Comparison of ENCODE assay signal across 18 cellular contexts in genomic region chr2:64634338-64635267, GRCh38. TPM values are rescaled to one million over a fixed set of nuclear protein-coding genes. Genes with fewer than 3 reads are reported as not detected.
A peak's percentile ranks its signal among the peaks of the same experiment; 100 is the strongest.
DNase-seq lines count a peak whose midpoint lies in the region; ATAC-seq and TF ChIP-seq lines count a peak whose summit lies in the region.
"Had no signal": no experiment of that assay in that cellular context is flagged by ENCODE, and none has a peak within 500 bp of the region (broad histone marks: within the 10 kb centered on the region; RNA-seq: fewer than 3 reads in every experiment).

No MANE protein-coding gene starts in this region.

- H3K4me1 ChIP-seq in breast epithelium: no peaks in the 10 kb centered on the region
- H3K4me1 ChIP-seq in upper lobe of right lung: peaks cover 17% of the 10 kb centered on the region

- peak; percentile 38 for ATAC-seq in upper lobe of right lung
- ATAC-seq: activated T-cell treated with anti-CD3 and anti-CD28 coated beads, Interleukin-2, amount 50 U/mL, for 4 hours; foreskin keratinocyte had no signal

- no peak for DNase-seq in MCF 10A (ENCODE audit: unreplicated experiment)
- DNase-seq in breast epithelium (ENCODE audit: low spot score in 2 of 2): no peak
- DNase-seq in SKM-1 treated with dmso at 0.1 percent for 144 hours (lab: John Stamatoyannopoulos, UW; ENCODE audit: unreplicated experiment): peak; percentile 76
- DNase-seq in foreskin fibroblast: peak; percentile 85 to 94
- no peak for DNase-seq in upper lobe of right lung
- DNase-seq in DMS79 treated with DMSO at 0.1 percent for 48 hours (lab: John Stamatoyannopoulos, UW): no peak
- DNase-seq in KG1 (lab: John Stamatoyannopoulos, UW): no peak
- no peak for DNase-seq in cerebellar cortex (ENCODE audit: low spot score)
- DNase-seq: activated CD4-positive, CD25-positive, alpha-beta regulatory T cell treated with anti-CD3 and anti-CD28 coated beads, Interleukin-2, amount 50 U/mL, for 72 hours; activated T-cell treated with anti-CD3 and anti-CD28 coated beads, Interleukin-2, amount 50 U/mL, for 4 hours; amniotic stem cell; DMS153; foreskin keratinocyte; NK-92 treated with Interleukin-12 subunit alpha and Interleukin-12 subunit beta, amount 100 ng/mL, for 24 hours; stimulated activated CD4-positive, alpha-beta T cell treated with anti-CD3 and anti-CD28 coated beads, Interleukin-1b, Interleukin-23, amount 100 ng/mL, for 48 hours; SW 1271; trophoblast cell had no signal

- CTCF ChIA-PET in MCF 10A (lab: Yijun Ruan, JAX): interaction anchor here (0.6 to 1.1 kb wide), 3 partner anchors 9 to 282 kb away, joined by 3 to 4 read pairs (median 4); no protein-coding TSS in a partner anchor

- TF ChIP-seq POLR2A in breast epithelium (IDR thresholded peaks at IDR 0.05): no peak

- TSS peak; percentile 11 for BruUV-seq in MCF 10A (replicated peaks; lab: Mats Ljungman, UMichigan)

- H3K36me3 ChIP-seq in breast epithelium: no peaks in the 10 kb centered on the region
- H3K36me3 ChIP-seq in upper lobe of right lung: peaks cover 27% of the 10 kb centered on the region

- TF ChIP-seq CTCF in MCF 10A (IDR thresholded peaks at IDR 0.05; ENCODE audit: unreplicated experiment) (no peak), breast epithelium (IDR thresholded peaks at IDR 0.05) (no peak), foreskin fibroblast (IDR thresholded peaks at IDR 0.05; ENCODE audit: low read depth, low read length) (no peak), upper lobe of right lung (IDR thresholded peaks at IDR 0.05) (no peak)

- H3K27ac ChIP-seq in breast epithelium (no peak overlapping the region), upper lobe of right lung (no peak overlapping the region)
- H3K27ac ChIP-seq: foreskin keratinocyte had no signal

- H3K36me3 Mint-ChIP-seq in MCF 10A (ENCODE audit: insufficient read depth, unreplicated experiment): peaks cover 43% of the 10 kb centered on the region

- intact Hi-C loops in MCF 10A (cut with micrococcal nuclease): no loop called here
- intact Hi-C loops in breast epithelium (cut with DNase I; ENCODE audit: low total_unique reads): no loop called here
- intact Hi-C loops in upper lobe of right lung (cut with DNase I): no loop called here

- no peak overlapping the region for H3K4me3 ChIP-seq in breast epithelium
- H3K4me3 ChIP-seq in foreskin fibroblast (ENCODE audit: low read depth in 1 of 2, low read length in 2 of 2): no peak overlapping the region
- H3K4me3 ChIP-seq in upper lobe of right lung: no peak overlapping the region

- no peak overlapping the region for H3K27ac Mint-ChIP-seq in MCF 10A (ENCODE audit: low read depth, unreplicated experiment)

- POLR2A ChIA-PET in MCF 10A (lab: Yijun Ruan, JAX): interaction anchor here (1.0 to 12.6 kb wide), 8 partner anchors 9 to 133 kb away, joined by 3 to 216 read pairs (median 4); partner anchors contain the start of gene SERTAD2

- H3K4me3 Mint-ChIP-seq in MCF 10A (ENCODE audit: unreplicated experiment): no peak overlapping the region
- H3K4me3 Mint-ChIP-seq: activated T-cell treated with anti-CD3 and anti-CD28 coated beads, Interleukin-2, amount 50 U/mL, for 4 hours had no signal

- H3K9me3 ChIP-seq in breast epithelium (no peaks in the 10 kb centered on the region), upper lobe of right lung (no peaks in the 10 kb centered on the region)

- H3K4me1 Mint-ChIP-seq in MCF 10A (ENCODE audit: insufficient read depth, unreplicated experiment): peaks cover 17% of the 10 kb centered on the region

- no peaks in the 10 kb centered on the region for H3K27me3 Mint-ChIP-seq in MCF 10A (ENCODE audit: insufficient read depth, unreplicated experiment)
- H3K27me3 Mint-ChIP-seq: IgD-negative memory B cell had no signal

- H3K27me3 ChIP-seq in breast epithelium (no peaks in the 10 kb centered on the region), upper lobe of right lung (no peaks in the 10 kb centered on the region)
- H3K27me3 ChIP-seq: foreskin keratinocyte had no signal

- no peaks in the 10 kb centered on the region for H3K9me3 Mint-ChIP-seq in MCF 10A (ENCODE audit: unreplicated experiment)
- H3K9me3 Mint-ChIP-seq: activated T-cell treated with anti-CD3 and anti-CD28 coated beads, Interleukin-2, amount 50 U/mL, for 4 hours; IgD-negative memory B cell had no signal

RNA-seq across cellular contexts. Expression of gene SERTAD2, which starts 19.1 kb away (rescaled TPM):
- 15.0 and 21.6 TPM in 2 replicates for total RNA-seq in MCF 10A (2022)
- 10 to 100 TPM; 12.8 to 20.0 (median 17.0) TPM for total RNA-seq in breast epithelium
- 20.7 TPM for total RNA-seq in upper lobe of right lung

Comparison
In these comparisons a context has a peak if more than half of its experiments do, and no peak if none do; other contexts are left out.
1. DNase-seq: peak in SKM-1 treated with dmso at 0.1 percent for 144 hours (single experiment) and foreskin fibroblast (2 of 2); none in MCF 10A (single experiment), breast epithelium (0 of 2), upper lobe of right lung (single experiment), DMS79 treated with DMSO at 0.1 percent for 48 hours (single experiment), KG1 (single experiment) and cerebellar cortex (single experiment).